7 cellular contexts compared by ENCODE assay signal in genomic region chr21:6120863-6121262, GRCh38.
DNase-seq lines count a peak whose midpoint lies in the region; ATAC-seq, FAIRE-seq and TF ChIP-seq lines count a peak whose summit lies in the region.
"Not testable (repeated sequence)": the region's sequence is repeated elsewhere in the genome, so short reads cannot be mapped to it uniquely, and the experiment has no call there.

No MANE protein-coding gene starts in this region.

- not testable (repeated sequence) for H3K4me2 ChIP-seq in A549

- POLR2A ChIA-PET in A549 (lab: Yijun Ruan, JAX): not testable (repeated sequence)

- TF ChIP-seq RAD21 in A549 (conservative IDR thresholded peaks at IDR 0.05 in 1 of 2, IDR thresholded peaks at IDR 0.05 in 1 of 2): not testable (repeated sequence)

- not testable (repeated sequence) for TF ChIP-seq CTCF in A549 (IDR thresholded peaks at IDR 0.05); kidney (IDR thresholded peaks at IDR 0.05; ENCODE audit: borderline replicate concordance, extremely low read depth, insufficient read depth); right lobe of liver (IDR thresholded peaks at IDR 0.05); ovary (IDR thresholded peaks at IDR 0.05); sigmoid colon (IDR thresholded peaks at IDR 0.05)

- ATAC-seq in A549 (peak; percentile 1 to 3; a peak in 3 of 6 replicates), right lobe of liver (peak in 2 of 4 donors; percentile 1 to 3)
- ATAC-seq in aorta (ENCODE audit: low FRiP score): not testable (repeated sequence)

- not testable (repeated sequence) for FAIRE-seq in A549 (lab: Jason Lieb, UNC); kidney (lab: Jason Lieb, UNC)

- intact Hi-C loops in kidney (cut with DNase I); right lobe of liver (cut with DNase I); ovary (cut with DNase I); sigmoid colon (cut with DNase I); aorta (cut with DNase I): not testable (repeated sequence)

- H3K27ac ChIP-seq in A549: peak overlapping the region; percentile 60 to 79; a peak in 4 of 6 replicates
- H3K27ac ChIP-seq in kidney (ENCODE audit: low read depth in 2 of 2, low read length in 2 of 2); right lobe of liver; ovary; sigmoid colon; aorta (ENCODE audit: low read depth in 1 of 2, low read length in 2 of 2): not testable (repeated sequence)

- H3K27me3 ChIP-seq in right lobe of liver; ovary; sigmoid colon; aorta (ENCODE audit: control insufficient read depth in 1 of 2, insufficient read depth in 2 of 2, low read length in 1 of 2): not testable (repeated sequence)

- not testable (repeated sequence) for H3K4me1 ChIP-seq in A549; kidney (ENCODE audit: control insufficient read depth in 1 of 2, insufficient read depth in 1 of 2, low read depth in 1 of 2, low read length in 2 of 2); right lobe of liver; ovary (ENCODE audit: insufficient read depth); sigmoid colon; aorta (ENCODE audit: control insufficient read depth in 1 of 2, insufficient read depth in 2 of 2, low read length in 2 of 2)

- CTCF ChIA-PET in A549 (lab: Yijun Ruan, JAX): not testable (repeated sequence)

- H3K9me3 ChIP-seq in A549; kidney (ENCODE audit: control insufficient read depth in 1 of 2, low read length in 2 of 2); right lobe of liver; ovary; sigmoid colon; aorta (ENCODE audit: control insufficient read depth, low read length): not testable (repeated sequence)

- DNase-seq in A549 (ENCODE audit: low read depth in 1 of 2, low spot score in 1 of 2): not testable (repeated sequence)
- DNase-seq in kidney: peak; percentile 44
- DNase-seq in right lobe of liver: peak in 2 of 3 donors; percentile 7 to 20
- peak; percentile 5 for DNase-seq in mucosa of gallbladder (ENCODE audit: low spot score)
- peak in 3 of 5 donors; percentile 16 to 37 (median 19) for DNase-seq in ovary
- DNase-seq in sigmoid colon: peak; percentile 32
- peak; percentile 14 to 26 for DNase-seq in aorta

- not testable (repeated sequence) for H3K4me3 ChIP-seq in A549; kidney (ENCODE audit: low read length in 2 of 2); right lobe of liver; ovary; sigmoid colon; aorta (ENCODE audit: low read length in 2 of 2)

- not testable (repeated sequence) for TF ChIP-seq EP300 in A549 (IDR thresholded peaks at IDR 0.05); ovary (IDR thresholded peaks at IDR 0.05); sigmoid colon (IDR thresholded peaks at IDR 0.05)

- no CpG with 5 or more reads among the region's 28 CpGs for WGBS in A549 (ENCODE audit: missing lambda C conversion rate)
- no CpG with 5 or more reads among the region's 28 CpGs for WGBS in right lobe of liver (ENCODE audit: insufficient coverage, low coverage, low lambda C conversion rate, missing lambda C conversion rate)
- 95 to 96% methylated on average over 14 to 15 of the region's 28 CpGs; no CpG with 5 or more reads in 1 of the 3 donors for WGBS in ovary, 3 donors
- 83 to 84% methylated on average over 14 to 15 of the region's 28 CpGs for WGBS in sigmoid colon, 2 donors
- 97 to 100% methylated on average over 3 to 15 of the region's 28 CpGs for WGBS in aorta, 2 donors

- not testable (repeated sequence) for H3K36me3 ChIP-seq in kidney (ENCODE audit: control insufficient read depth in 1 of 2, insufficient read depth in 2 of 2, low read length in 2 of 2); right lobe of liver; ovary; sigmoid colon; aorta (ENCODE audit: control insufficient read depth in 1 of 2, insufficient read depth in 2 of 2, low read length in 1 of 2)

- not testable (repeated sequence) for H3K9ac ChIP-seq in kidney (ENCODE audit: low read length in 2 of 2)

- TF ChIP-seq POLR2A in A549 (IDR thresholded peaks at IDR 0.05; ENCODE audit: low read length); right lobe of liver (IDR thresholded peaks at IDR 0.05); ovary (IDR thresholded peaks at IDR 0.05); sigmoid colon (IDR thresholded peaks at IDR 0.05): not testable (repeated sequence)

TF ChIP-seq in A549, 52 proteins besides CTCF, POLR2A, EP300 and RAD21:
- TF ChIP-seq JUN (IDR thresholded peaks at IDR 0.05): 0 out of 5 replicates have a peak, but pooled peaks of 1 of the 2 experiments have one; percentile 20
